Comparison of ENCODE assay signal across 26 cellular contexts in the genomic region with DNA sequence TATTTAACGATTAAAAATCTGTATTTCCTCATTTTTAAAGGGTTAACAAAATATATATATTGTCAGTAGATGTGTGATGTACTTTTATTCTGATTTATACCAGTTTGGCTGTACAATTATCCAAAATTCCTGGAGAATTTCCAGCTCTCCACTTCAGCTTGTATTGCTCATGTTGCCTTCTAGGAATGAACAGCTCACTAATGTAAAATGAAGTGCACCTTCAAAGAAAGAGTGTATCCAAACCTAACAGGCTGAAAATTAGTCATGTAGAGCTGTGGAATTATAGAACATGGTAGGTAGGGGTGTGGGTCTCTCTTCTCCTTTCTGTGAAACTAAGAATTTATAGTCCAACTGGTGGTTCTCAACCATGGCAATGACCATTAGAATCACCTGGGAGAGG.
"Had no signal": no experiment of that assay in that cellular context is flagged by ENCODE, and none has a peak within 500 bp of the region (broad histone marks: within the 10 kb centered on the region; RNA-seq: fewer than 3 reads in every experiment).

No MANE protein-coding gene starts in this region.

- H3K27me3 ChIP-seq: heart right ventricle, neutrophil, upper lobe of left lung had no signal

- H3K36me3 Mint-ChIP-seq: activated naive CD8-positive, alpha-beta T cell; brain had no signal

- H3K9me3 Mint-ChIP-seq: nephron; stimulated activated naive CD8-positive, alpha-beta T cell treated with anti-CD3 and anti-CD28 coated beads, Interleukin-15, Interleukin-2, amounts not matched to agents 100 ng/mL and 50 ng/mL, for 24 hours; T-helper 2 cell treated with Interferon-gamma antibody and Interleukin-4, amounts not matched to agents 5 μg/mL and 100 μg/mL, for 36 hours had no signal

- H3K4me1 ChIP-seq: heart right ventricle, left ventricle myocardium inferior, upper lobe of left lung had no signal

- H3K27ac Mint-ChIP-seq: activated naive CD8-positive, alpha-beta T cell; activated T-cell treated with anti-CD3 and anti-CD28 coated beads, Interleukin-2, amount 50 U/mL, for 72 hours; brain; nephron; stimulated activated naive CD8-positive, alpha-beta T cell treated with anti-CD3 and anti-CD28 coated beads, Interleukin-15, Interleukin-2, amounts not matched to agents 100 ng/mL and 50 ng/mL, for 24 hours; T-helper 2 cell treated with Interferon-gamma antibody and Interleukin-4, amounts not matched to agents 5 μg/mL and 100 μg/mL, for 36 hours had no signal

- H3K27me3 Mint-ChIP-seq: activated naive CD8-positive, alpha-beta T cell; brain; stimulated activated naive CD8-positive, alpha-beta T cell treated with anti-CD3 and anti-CD28 coated beads, Interleukin-15, Interleukin-2, amounts not matched to agents 100 ng/mL and 50 ng/mL, for 24 hours had no signal

- DNase-seq: activated CD4-positive, alpha-beta T cell treated with anti-CD3 and anti-CD28 coated beads for 4 hours; activated CD4-positive, alpha-beta T cell treated with anti-CD3 and anti-CD28 coated beads, Interleukin-2, amount 50 U/mL, for 4 hours; activated CD4-positive, CD25-positive, alpha-beta regulatory T cell; activated naive CD4-positive, alpha-beta T cell; activated T-cell treated with anti-CD3 and anti-CD28 coated beads for 4 hours; activated T-cell treated with anti-CD3 and anti-CD28 coated beads, Interleukin-2, amount 50 U/mL, for 72 hours; anterior cingulate cortex; dorsolateral prefrontal cortex; effector memory CD4-positive, alpha-beta T cell; foreskin melanocyte; heart right ventricle; left ventricle myocardium inferior; stimulated activated CD4-positive, alpha-beta T cell treated with anti-CD3 and anti-CD28 coated beads, Interleukin-12 subunit alpha, Interleukin-12 subunit beta, amount 100 ng/mL, for 4 hours; stimulated activated CD4-positive, alpha-beta T cell treated with anti-CD3 and anti-CD28 coated beads, Interleukin-4, amount 100 ng/mL, for 1 hour; T-helper 1 cell; upper lobe of left lung had no signal

- H3K4me3 ChIP-seq: coronary artery, dorsolateral prefrontal cortex, heart right ventricle, left ventricle myocardium inferior, skin epidermis, upper lobe of left lung had no signal

- H3K4me3 Mint-ChIP-seq: activated naive CD8-positive, alpha-beta T cell; activated T-cell treated with anti-CD3 and anti-CD28 coated beads, Interleukin-2, amount 50 U/mL, for 72 hours; brain; nephron; stimulated activated naive CD8-positive, alpha-beta T cell treated with anti-CD3 and anti-CD28 coated beads, Interleukin-15, Interleukin-2, amounts not matched to agents 100 ng/mL and 50 ng/mL, for 24 hours; T-helper 2 cell treated with Interferon-gamma antibody and Interleukin-4, amounts not matched to agents 5 μg/mL and 100 μg/mL, for 36 hours had no signal

- H3K9me3 ChIP-seq: heart right ventricle, left ventricle myocardium inferior, neutrophil, upper lobe of left lung had no signal

- ATAC-seq: activated T-cell treated with anti-CD3 and anti-CD28 coated beads, Interleukin-2, amount 50 U/mL, for 72 hours; esophagus mucosa; heart right ventricle; sciatic nerve had no signal

- H3K36me3 ChIP-seq: heart right ventricle, left ventricle myocardium inferior, neutrophil, upper lobe of left lung had no signal

- H3K27ac ChIP-seq: coronary artery, dorsolateral prefrontal cortex, heart right ventricle, left ventricle myocardium inferior, neutrophil, skin epidermis, upper lobe of left lung had no signal
